In the genomic region with DNA sequence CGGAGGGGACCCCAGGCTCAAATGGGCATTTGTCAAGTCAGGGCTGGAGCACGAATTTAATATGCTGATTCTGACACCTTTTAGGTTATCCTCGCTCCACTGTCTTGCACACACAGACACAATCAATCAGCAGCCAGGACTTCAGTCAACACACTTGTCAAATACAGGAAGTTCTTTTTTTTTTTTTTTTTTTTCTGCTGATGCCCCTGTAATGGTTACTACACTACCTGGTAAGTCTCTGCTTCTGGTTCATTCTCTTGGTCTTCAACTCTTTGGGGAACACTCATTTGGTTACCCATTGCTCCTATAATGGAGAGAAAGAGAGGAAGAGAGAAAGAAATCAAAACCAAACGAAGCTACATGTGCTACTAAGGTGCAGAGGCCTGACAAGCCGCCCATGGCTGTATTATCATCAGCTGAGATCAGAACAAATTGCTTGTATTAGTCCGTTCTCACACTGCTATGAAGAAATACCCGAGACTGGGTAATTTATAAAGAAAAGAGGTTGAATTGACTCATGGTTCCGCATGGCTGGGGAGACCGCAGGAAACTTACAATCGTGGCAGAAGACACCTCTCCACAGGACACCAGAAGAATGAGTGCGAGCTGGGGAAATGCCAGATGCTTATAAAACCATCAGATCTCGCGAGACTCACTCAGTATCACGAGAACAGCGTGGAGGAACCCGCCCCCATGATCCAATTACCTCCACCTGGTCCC, we compare ENCODE assay signal across 13 cellular contexts. TPM values are rescaled to one million over a fixed set of nuclear protein-coding genes. Genes with fewer than 3 reads are reported as not detected.
DNase-seq lines count a peak whose midpoint lies in the region; ATAC-seq, FAIRE-seq and TF ChIP-seq lines count a peak whose summit lies in the region.
"Had no signal": no experiment of that assay in that cellular context is flagged by ENCODE, and none has a peak within 500 bp of the region (broad histone marks: within the 10 kb centered on the region; RNA-seq: fewer than 3 reads in every experiment).

No MANE protein-coding gene starts in this region.

- H3K4me3 ChIP-seq in H1 (ENCODE audit: extremely low read depth in 1 of 4, insufficient read depth in 2 of 4, low read depth in 3 of 4, low read length in 4 of 4), result no peak overlapping the region
- H3K4me3 ChIP-seq: lower lobe of right lung, prostate gland, tibial nerve had no signal

- POLR2A ChIA-PET in H1 (lab: Charles Lee; ENCODE audit: partially characterized antibody), result no interaction called here

- H3K79me1 ChIP-seq in H1 (ENCODE audit: low read depth, low read length), result no peaks in the 10 kb centered on the region

- FAIRE-seq in H1 (lab: Jason Lieb, UNC) (no peak), D721Med (lab: Jason Lieb, UNC) (no peak)

- no peak for TF ChIP-seq EP300 in H1 (IDR thresholded peaks at IDR 0.05; ENCODE audit: borderline replicate concordance in 1 of 2, low read depth in 2 of 2, low read length in 2 of 2)

- H4K8ac ChIP-seq in H1 (ENCODE audit: extremely low read depth, insufficient read depth, low read length), result no peak overlapping the region

- no peak overlapping the region for H4K5ac ChIP-seq in H1 (ENCODE audit: insufficient read length, low read depth, low read length)

- intact Hi-C loops in CD14-positive monocyte (cut with micrococcal nuclease), result no loop called here

- H3K4me2 ChIP-seq in H1 (ENCODE audit: insufficient read depth in 1 of 2, low read depth in 2 of 2, low read length in 2 of 2), result no peak overlapping the region

- H2BK5ac ChIP-seq in H1 (ENCODE audit: low read depth, low read length), result no peak overlapping the region

- H3K27ac Mint-ChIP-seq in CD14-positive monocyte, result no peak overlapping the region
- no peak overlapping the region for H3K27ac Mint-ChIP-seq in mesothelial cell of epicardium
- H3K27ac Mint-ChIP-seq: endodermal cell had no signal

- no peaks in the 10 kb centered on the region for H4K20me1 ChIP-seq in H1 (replicated peaks in 1 of 2; ENCODE audit: control insufficient read depth in 1 of 2, insufficient read depth in 2 of 2, low read length in 2 of 2)

- H3K18ac ChIP-seq in H1 (ENCODE audit: extremely low read depth, low read length), result no peak overlapping the region

- H3K14ac ChIP-seq in H1 (ENCODE audit: insufficient read length), result no peak overlapping the region

- H3K56ac ChIP-seq in H1 (replicated peaks; ENCODE audit: insufficient read length, low read depth, low read length), result no peak overlapping the region

- H2BK15ac ChIP-seq in H1 (ENCODE audit: low read length), result no peak overlapping the region

- H2AK5ac ChIP-seq in H1 (ENCODE audit: low read depth, low read length), result no peak overlapping the region

- no peak overlapping the region for H2BK120ac ChIP-seq in H1 (replicated peaks; ENCODE audit: low read depth, low read length)

- TF ChIP-seq CTCF in H1 (IDR thresholded peaks at IDR 0.05; ENCODE audit: control extremely low read depth in 1 of 3, insufficient read depth in 1 of 3, low read depth in 1 of 3, low read length in 3 of 3) (no peak), CD14-positive monocyte (IDR thresholded peaks at IDR 0.05) (no peak), mesothelial cell of epicardium (IDR thresholded peaks at IDR 0.05; ENCODE audit: unreplicated experiment) (no peak), D721Med (IDR thresholded peaks at IDR 0.05; ENCODE audit: insufficient read depth, missing control alignments) (no peak)

- 96% methylated on average over 16 of the region's 16 CpGs; no CpG with 5 or more reads in 1 of the 2 experiments for WGBS in H1 (ENCODE audit: extremely low coverage in 1 of 2, insufficient coverage in 1 of 2, insufficient read length in 1 of 2, insufficient replicate concordance in 2 of 2, low coverage in 1 of 2, low lambda C conversion rate in 2 of 2, missing lambda C conversion rate in 1 of 2), 2 experiments

- no peak overlapping the region for H3K4me3 Mint-ChIP-seq in CD14-positive monocyte
- H3K4me3 Mint-ChIP-seq in mesothelial cell of epicardium, result no peak overlapping the region
- H3K4me3 Mint-ChIP-seq: endodermal cell had no signal

- H2AFZ ChIP-seq in H1 (ENCODE audit: low read length), result no peak overlapping the region

- H3K36me3 ChIP-seq in H1 (ENCODE audit: control insufficient read depth in 2 of 4, insufficient read depth in 4 of 4, low read length in 3 of 4), result no peaks in the 10 kb centered on the region
- H3K36me3 ChIP-seq: lower lobe of right lung, prostate gland, tibial nerve had no signal

- peaks cover 4% of the 10 kb centered on the region for H3K4me1 Mint-ChIP-seq in CD14-positive monocyte
- H3K4me1 Mint-ChIP-seq in mesothelial cell of epicardium, result no peaks in the 10 kb centered on the region
- H3K4me1 Mint-ChIP-seq: endodermal cell had no signal

- no peaks in the 10 kb centered on the region for H3K9me3 ChIP-seq in H1 (ENCODE audit: insufficient read depth in 2 of 2, low read depth in 1 of 2, low read length in 1 of 2)
- H3K9me3 ChIP-seq: lower lobe of right lung, prostate gland, tibial nerve had no signal

- ATAC-seq in GM18861 (IDR thresholded peaks at IDR 0.05; ENCODE audit: unreplicated experiment) (peak; percentile 46), GM21528 (IDR thresholded peaks at IDR 0.05; ENCODE audit: low FRiP score, unreplicated experiment) (peak; percentile 48), HG03457 (IDR thresholded peaks at IDR 0.05; ENCODE audit: unreplicated experiment) (peak; percentile 56)
- ATAC-seq: lower lobe of right lung had no signal

- no peak overlapping the region for H3K27ac ChIP-seq in H1 (ENCODE audit: low read depth, low read length)
- H3K27ac ChIP-seq: lower lobe of right lung, prostate gland, tibial nerve had no signal

- no peak overlapping the region for H2BK20ac ChIP-seq in H1 (ENCODE audit: low read length)

- no peaks in the 10 kb centered on the region for H3K23me2 ChIP-seq in H1 (ENCODE audit: low read depth, low read length)

- TF ChIP-seq POLR2A in H1 (IDR thresholded peaks at IDR 0.05; ENCODE audit: control extremely low read depth in 1 of 2, low read depth in 2 of 2, low read length in 2 of 2), result no peak

- H4K91ac ChIP-seq in H1 (replicated peaks; ENCODE audit: insufficient read length, low read length), result no peak overlapping the region

- H3K4me1 ChIP-seq in H1 (replicated peaks in 1 of 4; ENCODE audit: control insufficient read depth in 3 of 4, insufficient read depth in 4 of 4, low read length in 3 of 4), result no peaks in the 10 kb centered on the region
- H3K4me1 ChIP-seq: lower lobe of right lung, prostate gland had no signal

- H3K27me3 Mint-ChIP-seq in CD14-positive monocyte (ENCODE audit: low read depth in 3 of 3) (no peaks in the 10 kb centered on the region), mesothelial cell of epicardium (ENCODE audit: low read depth) (peaks cover 4% of the 10 kb centered on the region)

- CTCF ChIA-PET in H1 (lab: Charles Lee; ENCODE audit: partially characterized antibody), result interaction anchor here (0.6 to 7.6 kb wide), 4 partner anchors 38 to 490 kb away, joined by 3 to 38 read pairs (median 4); no protein-coding TSS in a partner anchor

- H3K9me3 Mint-ChIP-seq in CD14-positive monocyte, result peaks cover 0 to 7% (median 3%) of the 10 kb centered on the region in 7 donors
- no peaks in the 10 kb centered on the region for H3K9me3 Mint-ChIP-seq in mesothelial cell of epicardium
- H3K9me3 Mint-ChIP-seq: endodermal cell had no signal

- no peak overlapping the region for H3K9ac ChIP-seq in H1 (replicated peaks in 1 of 4; ENCODE audit: extremely low read depth in 1 of 4, low read depth in 3 of 4, low read length in 3 of 4)

- TF ChIP-seq RAD21 in H1 (IDR thresholded peaks at IDR 0.05 in 1 of 2, conservative IDR thresholded peaks at IDR 0.05 in 1 of 2; ENCODE audit: low read depth in 2 of 2, low read length in 2 of 2), result no peak

- no peak overlapping the region for H3K4ac ChIP-seq in H1 (replicated peaks; ENCODE audit: insufficient read length, low read depth, low read length)

- no peaks in the 10 kb centered on the region for H3K27me3 ChIP-seq in H1 (replicated peaks in 1 of 4; ENCODE audit: control insufficient read depth in 3 of 4, extremely low read depth in 1 of 4, insufficient read depth in 3 of 4, low read length in 3 of 4)
- H3K27me3 ChIP-seq: tibial nerve had no signal

- no peaks in the 10 kb centered on the region for H3K79me2 ChIP-seq in H1 (ENCODE audit: control insufficient read depth in 1 of 2, insufficient read depth in 2 of 2, low read length in 2 of 2)

- no peak overlapping the region for H3K23ac ChIP-seq in H1 (ENCODE audit: insufficient read length)

- DNase-seq in H1 (ENCODE audit: low read depth in 1 of 2, low spot score in 2 of 2) (no peak), CD14-positive monocyte (ENCODE audit: low spot score) (no peak), AML-193 (lab: John Stamatoyannopoulos, UW) (no peak), mesothelial cell of epicardium (ENCODE audit: low spot score in 2 of 2, unreplicated experiment in 2 of 2) (no peak), D721Med (ENCODE audit: insufficient read length, low spot score) (no peak)
- DNase-seq: endodermal cell, head of caudate nucleus, lower lobe of right lung had no signal

- no peak overlapping the region for H2BK12ac ChIP-seq in H1 (ENCODE audit: low read depth, low read length)

- H3K36me3 Mint-ChIP-seq in CD14-positive monocyte, result no peaks in the 10 kb centered on the region
- no peaks in the 10 kb centered on the region for H3K36me3 Mint-ChIP-seq in mesothelial cell of epicardium

TF ChIP-seq in H1, 55 proteins besides CTCF, POLR2A, EP300 and RAD21 (continues in another document):
- TF ChIP-seq HDAC6 (IDR thresholded peaks at IDR 0.05; ENCODE audit: low read depth, low read length) (no peak), HDAC2 (IDR thresholded peaks at IDR 0.05; ENCODE audit: borderline replicate concordance in 1 of 2, low read depth in 2 of 2, low read length in 2 of 2) (no peak)

RNA-seq across cellular contexts. Expression of gene BCAS1, which starts 11.8 kb away (rescaled TPM):
- 0.19 and 0.27 TPM in 2 replicates for total RNA-seq in H1 (2021; fragmentation: NEBNext Ultra II Directional; extraction: Animal tissue kit (Norgen Biotek cat#: 25700))
- polyA plus RNA-seq in H1 (2011; rRNA removed), result 0.06 and 0.08 TPM in 2 replicates
- polyA plus RNA-seq in H1 (2011; cell fraction: cytosol; rRNA removed), result 0.03 TPM
- 0.10 TPM for polyA plus RNA-seq in H1 (2011; cell fraction: nucleus; rRNA removed)
- 0.25 to 0.48 TPM (median 0.38 TPM) in 3 of 4 replicates, not detected in the other for polyA plus RNA-seq in H1 (2012, experiment 1 of 2)
- not detected for polyA plus RNA-seq in H1 (2012, experiment 2 of 2)
- 0.20 TPM for polyA plus RNA-seq in H1 (2013, experiment 1 of 2)
- polyA plus RNA-seq in H1 (2013, experiment 2 of 2), result 0.18 TPM
- 0.02 and 0.06 TPM in 2 replicates for polyA minus RNA-seq in H1 (2011; rRNA and poly(A)+ RNA removed)
- not detected for polyA minus RNA-seq in H1 (2011; cell fraction: cytosol; rRNA and poly(A)+ RNA removed)
- polyA minus RNA-seq in H1 (2011; cell fraction: nucleus; rRNA and poly(A)+ RNA removed), result 0.30 TPM
- under 1 TPM in 1 of 2 donors, not detected in 1; 0.02 TPM for polyA plus RNA-seq in CD14-positive monocyte
- 0.18 to 0.20 TPM (median 0.20 TPM) in 3 replicates for total RNA-seq in mesothelial cell of epicardium
- total RNA-seq: endodermal cell had no signal
